ENCODE assay signal across 12 cellular contexts in genomic region chr5:79845448-79846197, GRCh38.
DNase-seq lines count a peak whose midpoint lies in the region; ATAC-seq and TF ChIP-seq lines count a peak whose summit lies in the region.
"Had no signal": no experiment of that assay in that cellular context is flagged by ENCODE, and none has a peak within 500 bp of the region (broad histone marks: within the 10 kb centered on the region; RNA-seq: fewer than 3 reads in every experiment).

No MANE protein-coding gene starts in this region.

- CTCF ChIA-PET in WTC11 (lab: Charles Lee): no interaction called here

- H3K27me3 Mint-ChIP-seq in activated CD4-positive, alpha-beta T cell treated with anti-CD3 and anti-CD28 coated beads, Interleukin-2, amount 10 ng/mL, durations not matched to agents 24 days and 14 days: peaks cover under 1% of the 10 kb centered on the region
- H3K27me3 Mint-ChIP-seq in T-helper 2 cell treated with Interferon-gamma antibody and Interleukin-4, amounts not matched to agents 5 μg/mL and 100 μg/mL, for 36 hours (ENCODE audit: low read depth): peaks cover 4% of the 10 kb centered on the region
- H3K27me3 Mint-ChIP-seq in WTC11 (ENCODE audit: low read depth): no peaks in the 10 kb centered on the region

- H3K27ac Mint-ChIP-seq in activated CD4-positive, alpha-beta T cell treated with anti-CD3 and anti-CD28 coated beads, Interleukin-2, amount 10 ng/mL, durations not matched to agents 24 days and 14 days: peak overlapping the region; percentile 75
- peak overlapping the region; percentile 39 for H3K27ac Mint-ChIP-seq in T-helper 2 cell treated with Interferon-gamma antibody and Interleukin-4, amounts not matched to agents 5 μg/mL and 100 μg/mL, for 36 hours
- no peak overlapping the region for H3K27ac Mint-ChIP-seq in WTC11
- H3K27ac Mint-ChIP-seq: immature natural killer cell had no signal

- no peak overlapping the region for H3K9ac ChIP-seq in smooth muscle cell (ENCODE audit: low read depth)

- H2AFZ ChIP-seq in smooth muscle cell (ENCODE audit: low read depth): no peak overlapping the region

- peak overlapping the region; percentile 30 for H3K4me2 ChIP-seq in smooth muscle cell

- H3K9me3 Mint-ChIP-seq in activated CD4-positive, alpha-beta T cell treated with anti-CD3 and anti-CD28 coated beads, Interleukin-2, amount 10 ng/mL, durations not matched to agents 24 days and 14 days: peaks cover 3% of the 10 kb centered on the region
- H3K9me3 Mint-ChIP-seq in T-helper 2 cell treated with Interferon-gamma antibody and Interleukin-4, amounts not matched to agents 5 μg/mL and 100 μg/mL, for 36 hours: no peaks in the 10 kb centered on the region
- no peaks in the 10 kb centered on the region for H3K9me3 Mint-ChIP-seq in WTC11

- H3K4me1 Mint-ChIP-seq in activated CD4-positive, alpha-beta T cell treated with anti-CD3 and anti-CD28 coated beads, Interleukin-2, amount 10 ng/mL, durations not matched to agents 24 days and 14 days: peaks cover 21% of the 10 kb centered on the region
- peaks cover 12% of the 10 kb centered on the region for H3K4me1 Mint-ChIP-seq in T-helper 2 cell treated with Interferon-gamma antibody and Interleukin-4, amounts not matched to agents 5 μg/mL and 100 μg/mL, for 36 hours (ENCODE audit: low read depth)
- H3K4me1 Mint-ChIP-seq in WTC11: peaks cover 5% of the 10 kb centered on the region
- H3K4me1 Mint-ChIP-seq: immature natural killer cell had no signal

- DNase-seq in activated CD4-positive, alpha-beta T cell treated with anti-CD3 and anti-CD28 coated beads, Interleukin-2, amount 10 ng/mL, durations not matched to agents 24 days and 14 days: peak; percentile 75
- DNase-seq in activated CD4-positive, alpha-beta T cell treated with anti-CD3 and anti-CD28 coated beads for 4 hours: no peak
- peak; percentile 68 for DNase-seq in T-helper 2 cell treated with Interferon-gamma antibody and Interleukin-4, amounts not matched to agents 5 μg/mL and 100 μg/mL, for 36 hours (ENCODE audit: low spot score)
- DNase-seq in fibroblast of peridontal ligament (ENCODE audit: extremely low read depth): peak; percentile 96
- no peak for DNase-seq in smooth muscle cell (lab: John Stamatoyannopoulos, UW; ENCODE audit: unreplicated experiment)
- no peak for DNase-seq in COR-L47 (lab: John Stamatoyannopoulos, UW)
- no peak for DNase-seq in cerebellum (ENCODE audit: low spot score)
- no peak for DNase-seq in WTC11 (ENCODE audit: low spot score)
- DNase-seq: immature natural killer cell, spleen, transverse colon had no signal

- intact Hi-C loops in activated CD4-positive, alpha-beta T cell treated with anti-CD3 and anti-CD28 coated beads, Interleukin-2, amount 10 ng/mL, durations not matched to agents 24 days and 14 days (cut with micrococcal nuclease): loop anchor here (2.0 to 5.0 kb wide), 3 partner anchors 109 to 608 kb away; partner anchors contain the start of genes JMY and TENT2

- H3K4me1 ChIP-seq in smooth muscle cell (ENCODE audit: low read depth): peaks cover 3% of the 10 kb centered on the region
- H3K4me1 ChIP-seq: spleen, transverse colon had no signal

- no peaks in the 10 kb centered on the region for H4K20me1 ChIP-seq in smooth muscle cell (ENCODE audit: low read depth)

- H3K4me3 ChIP-seq in smooth muscle cell: no peak overlapping the region
- H3K4me3 ChIP-seq: spleen, transverse colon had no signal

- 62% methylated on average over 7 of the region's 7 CpGs for WGBS in smooth muscle cell (ENCODE audit: low lambda C conversion rate)

- H3K36me3 Mint-ChIP-seq in activated CD4-positive, alpha-beta T cell treated with anti-CD3 and anti-CD28 coated beads, Interleukin-2, amount 10 ng/mL, durations not matched to agents 24 days and 14 days (ENCODE audit: low read depth): no peaks in the 10 kb centered on the region
- H3K36me3 Mint-ChIP-seq in T-helper 2 cell treated with Interferon-gamma antibody and Interleukin-4, amounts not matched to agents 5 μg/mL and 100 μg/mL, for 36 hours (ENCODE audit: low read depth): no peaks in the 10 kb centered on the region
- no peaks in the 10 kb centered on the region for H3K36me3 Mint-ChIP-seq in WTC11
- H3K36me3 Mint-ChIP-seq: brain, immature natural killer cell had no signal

- H3K4me3 Mint-ChIP-seq in activated CD4-positive, alpha-beta T cell treated with anti-CD3 and anti-CD28 coated beads, Interleukin-2, amount 10 ng/mL, durations not matched to agents 24 days and 14 days: peak overlapping the region; percentile 9
- H3K4me3 Mint-ChIP-seq in T-helper 2 cell treated with Interferon-gamma antibody and Interleukin-4, amounts not matched to agents 5 μg/mL and 100 μg/mL, for 36 hours: peak overlapping the region; percentile 22
- no peak overlapping the region for H3K4me3 Mint-ChIP-seq in WTC11
- H3K4me3 Mint-ChIP-seq: immature natural killer cell had no signal

- H3F3A ChIP-seq in smooth muscle cell (ENCODE audit: low read depth): no peaks in the 10 kb centered on the region

- peak overlapping the region; percentile 53 for H3K27ac ChIP-seq in smooth muscle cell (ENCODE audit: low read depth)
- H3K27ac ChIP-seq: spleen had no signal

- TF ChIP-seq CTCF in smooth muscle cell (IDR thresholded peaks at IDR 0.05; ENCODE audit: borderline replicate concordance, insufficient read depth, poor library complexity, severe bottlenecking) (no peak), WTC11 (IDR thresholded peaks at IDR 0.05) (no peak)

- no peaks in the 10 kb centered on the region for H3K9me3 ChIP-seq in smooth muscle cell (replicated peaks; ENCODE audit: low read depth)
- H3K9me3 ChIP-seq: spleen, transverse colon had no signal

- ATAC-seq in WTC11: no peak

- H3K79me2 ChIP-seq in smooth muscle cell (ENCODE audit: low read depth): no peaks in the 10 kb centered on the region

- H3K27me3 ChIP-seq in smooth muscle cell (ENCODE audit: low read depth): no peaks in the 10 kb centered on the region
- H3K27me3 ChIP-seq: transverse colon had no signal

- H3K36me3 ChIP-seq in smooth muscle cell (ENCODE audit: low read depth): no peaks in the 10 kb centered on the region
- H3K36me3 ChIP-seq: spleen, transverse colon had no signal

- POLR2A ChIA-PET in WTC11 (lab: Charles Lee): no interaction called here

TF ChIP-seq in WTC11, 78 proteins besides CTCF, POLR2A, EP300 and RAD21 (continues in another document):
- TF ChIP-seq SOX15 (CRISPR knock-in tag; IDR thresholded peaks at IDR 0.05): no peak
- TF ChIP-seq ZBTB43 (CRISPR knock-in tag; IDR thresholded peaks at IDR 0.05): no peak
- no peak for TF ChIP-seq JUN (CRISPR knock-in tag; IDR thresholded peaks at IDR 0.05)
- no peak for TF ChIP-seq AFF4 (CRISPR knock-in tag; IDR thresholded peaks at IDR 0.05; ENCODE audit: borderline replicate concordance)
- TF ChIP-seq SMAD3 (CRISPR knock-in tag; IDR thresholded peaks at IDR 0.05; ENCODE audit: borderline replicate concordance): no peak
- no peak for TF ChIP-seq ZSCAN18 (CRISPR knock-in tag; IDR thresholded peaks at IDR 0.05)
- no peak for TF ChIP-seq TEAD1 (CRISPR knock-in tag; IDR thresholded peaks at IDR 0.05)

Comparison
In these comparisons a context has a peak if more than half of its experiments do, and no peak if none do; other contexts are left out.
1. DNase-seq: peak in activated CD4-positive, alpha-beta T cell treated with anti-CD3 and anti-CD28 coated beads, Interleukin-2, amount 10 ng/mL, durations not matched to agents 24 days and 14 days (single experiment), T-helper 2 cell treated with Interferon-gamma antibody and Interleukin-4, amounts not matched to agents 5 μg/mL and 100 μg/mL, for 36 hours (single experiment) and fibroblast of peridontal ligament (single experiment); none in activated CD4-positive, alpha-beta T cell treated with anti-CD3 and anti-CD28 coated beads for 4 hours (0 of 2), smooth muscle cell (single experiment), COR-L47 (single experiment), cerebellum (single experiment) and WTC11 (single experiment).